15 cellular contexts compared by ENCODE assay signal in genomic region chr6:124040655-124041054, GRCh38.
DNase-seq lines count a peak whose midpoint lies in the region; ATAC-seq and TF ChIP-seq lines count a peak whose summit lies in the region.
"Had no signal": no experiment of that assay in that cellular context is flagged by ENCODE, and none has a peak within 500 bp of the region (broad histone marks: within the 10 kb centered on the region; RNA-seq: fewer than 3 reads in every experiment).

No MANE protein-coding gene starts in this region.

- ATAC-seq in activated naive CD4-positive, alpha-beta T cell treated with anti-CD3 and anti-CD28 coated beads, Interleukin-2, amount 50 U/mL, for 72 hours = peak; percentile 26 to 85
- ATAC-seq in HG02840 (IDR thresholded peaks at IDR 0.05; ENCODE audit: low FRiP score, unreplicated experiment) (peak; percentile 85), HG03521 (IDR thresholded peaks at IDR 0.05; ENCODE audit: unreplicated experiment) (peak; percentile 69), right lobe of liver (no peak)
- ATAC-seq: lower lobe of right lung, pancreas had no signal

- H3K9me3 ChIP-seq in right lobe of liver = no peaks in the 10 kb centered on the region
- H3K9me3 ChIP-seq: lower lobe of right lung, pancreas, tibial artery had no signal

- intact Hi-C loops in right lobe of liver (cut with DNase I) = no loop called here

- no peak overlapping the region for H3K4me3 ChIP-seq in right lobe of liver
- H3K4me3 ChIP-seq: lower lobe of right lung, pancreas, tibial artery had no signal

- no peak overlapping the region for H3K27ac Mint-ChIP-seq in activated naive CD4-positive, alpha-beta T cell treated with anti-CD3 and anti-CD28 coated beads, Interleukin-2, amount 50 U/mL, for 72 hours

- no peak for TF ChIP-seq CTCF in right lobe of liver (IDR thresholded peaks at IDR 0.05)

- no peaks in the 10 kb centered on the region for H3K36me3 ChIP-seq in right lobe of liver
- H3K36me3 ChIP-seq: lower lobe of right lung, pancreas, tibial artery had no signal

- no peaks in the 10 kb centered on the region for H3K27me3 ChIP-seq in right lobe of liver
- H3K27me3 ChIP-seq: pancreas, tibial artery had no signal

- H3K4me1 ChIP-seq in right lobe of liver = no peaks in the 10 kb centered on the region
- H3K4me1 ChIP-seq: lower lobe of right lung, pancreas, tibial artery had no signal

- peaks cover 0 to 5% of the 10 kb centered on the region in 2 donors for H3K9me3 Mint-ChIP-seq in activated naive CD4-positive, alpha-beta T cell treated with anti-CD3 and anti-CD28 coated beads, Interleukin-2, amount 50 U/mL, for 72 hours

- DNase-seq in activated naive CD4-positive, alpha-beta T cell treated with anti-CD3 and anti-CD28 coated beads, Interleukin-2, amount 50 U/mL, for 72 hours (ENCODE audit: low spot score in 2 of 2) = no peak
- DNase-seq in activated naive CD4-positive, alpha-beta T cell (lab: John Stamatoyannopoulos, UW) = no peak
- peak; percentile 4 for DNase-seq in renal cortical epithelial cell (ENCODE audit: low read depth)
- no peak for DNase-seq in activated gamma-delta T cell (lab: John Stamatoyannopoulos, UW)
- DNase-seq in right lobe of liver = no peak
- DNase-seq in NCI-H510A (lab: John Stamatoyannopoulos, UW) = no peak
- DNase-seq: EL, foreskin melanocyte, lower lobe of right lung, NCI-H774, pancreas, tibial artery had no signal

- no peaks in the 10 kb centered on the region for H3K36me3 Mint-ChIP-seq in activated naive CD4-positive, alpha-beta T cell treated with anti-CD3 and anti-CD28 coated beads, Interleukin-2, amount 50 U/mL, for 72 hours

- WGBS in right lobe of liver (ENCODE audit: insufficient coverage, low coverage, low lambda C conversion rate, missing lambda C conversion rate) = 51% methylated on average over 2 of the region's 2 CpGs

- TF ChIP-seq POLR2A in right lobe of liver (IDR thresholded peaks at IDR 0.05) = no peak

- H3K27ac ChIP-seq in right lobe of liver = no peak overlapping the region
- H3K27ac ChIP-seq: KMS-11, lower lobe of right lung, pancreas, tibial artery had no signal

Comparison
In these comparisons a context has a peak if more than half of its experiments do, and no peak if none do; other contexts are left out.
1. ATAC-seq: peak in activated naive CD4-positive, alpha-beta T cell treated with anti-CD3 and anti-CD28 coated beads, Interleukin-2, amount 50 U/mL, for 72 hours (2 of 2), HG02840 (single experiment) and HG03521 (single experiment); none in right lobe of liver (0 of 4).